Comparison of ENCODE assay signal across 15 cellular contexts in the genomic region with DNA sequence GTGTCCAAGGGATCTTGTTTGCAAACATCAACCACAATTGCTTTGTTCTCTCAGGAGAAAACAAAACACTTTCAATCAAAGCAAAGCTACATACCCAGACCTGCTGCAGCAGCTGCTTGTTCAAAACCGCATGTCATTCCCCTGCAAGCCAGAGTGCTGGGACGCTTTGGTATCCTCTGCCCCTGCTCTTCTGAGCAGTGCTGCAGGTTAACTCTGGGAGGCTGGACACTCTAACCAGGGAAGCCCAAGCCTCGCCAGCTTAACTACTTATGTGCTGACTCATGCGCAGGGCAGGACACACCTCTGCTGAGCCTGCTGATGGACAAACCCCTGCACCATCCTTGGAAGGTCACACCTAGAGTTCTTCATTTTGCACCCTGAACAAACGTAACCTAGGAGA. TPM values are rescaled to one million over a fixed set of nuclear protein-coding genes. Genes with fewer than 3 reads are reported as not detected.
A peak's percentile ranks its signal among the peaks of the same experiment; 100 is the strongest.
DNase-seq lines count a peak whose midpoint lies in the region; ATAC-seq and TF ChIP-seq lines count a peak whose summit lies in the region.
"Had no signal": no experiment of that assay in that cellular context is flagged by ENCODE, and none has a peak within 500 bp of the region (broad histone marks: within the 10 kb centered on the region; RNA-seq: fewer than 3 reads in every experiment).

No MANE protein-coding gene starts in this region.

- H4K91ac ChIP-seq in IMR-90 (ENCODE audit: insufficient read depth, low read depth, low read length) = no peak overlapping the region

- no peaks in the 10 kb centered on the region for H3K4me1 ChIP-seq in IMR-90 (ENCODE audit: control insufficient read depth, insufficient read depth, low read length)
- peaks cover 5% of the 10 kb centered on the region for H3K4me1 ChIP-seq in mammary epithelial cell (ENCODE audit: insufficient read depth, low read length)
- H3K4me1 ChIP-seq: ascending aorta had no signal

- no peak overlapping the region for H2BK20ac ChIP-seq in IMR-90 (ENCODE audit: low read depth, low read length)

- TF ChIP-seq CTCF in IMR-90 (conservative IDR thresholded peaks at IDR 0.05; ENCODE audit: low read depth, low read length) (no peak), mammary epithelial cell (conservative IDR thresholded peaks at IDR 0.05 in 1 of 2, IDR thresholded peaks at IDR 0.05 in 1 of 2; ENCODE audit: extremely low read depth in 1 of 2, insufficient read depth in 1 of 2, low read depth in 1 of 2, low read length in 2 of 2) (no peak)

- H3K27ac ChIP-seq in IMR-90 (ENCODE audit: insufficient read depth, low read length) (no peak overlapping the region), mammary epithelial cell (ENCODE audit: insufficient read depth, low read depth, low read length) (no peak overlapping the region)
- H3K27ac ChIP-seq: ascending aorta had no signal

- H3K4me3 ChIP-seq in IMR-90 (ENCODE audit: insufficient read depth, low read depth, low read length) = no peak overlapping the region
- H3K4me3 ChIP-seq in mammary epithelial cell (replicated peaks in 1 of 3; ENCODE audit: insufficient read depth in 1 of 3, low read depth in 2 of 3, low read length in 3 of 3) = no peak overlapping the region
- H3K4me3 ChIP-seq: ascending aorta had no signal

- WGBS in IMR-90 (ENCODE audit: extremely low coverage in 2 of 2, insufficient read length in 1 of 2), 2 experiments = 17% methylated on average over 1 of the region's 5 CpGs; no CpG with 5 or more reads in 1 of the 2 experiments
- WGBS in mammary epithelial cell (ENCODE audit: low coverage, missing lambda C conversion rate) = 50% methylated on average over 4 of the region's 5 CpGs

- H2AK5ac ChIP-seq in IMR-90 (ENCODE audit: low read depth, low read length) = no peak overlapping the region

- H4K5ac ChIP-seq in IMR-90 (ENCODE audit: low read depth, low read length) = no peak overlapping the region

- ATAC-seq in IMR-90 (ENCODE audit: low read depth) = 0 out of 2 replicates have a peak, but pooled peaks have one; percentile 35
- ATAC-seq: CD8-positive, alpha-beta T cell had no signal

- no peak for TF ChIP-seq POLR2A in IMR-90 (IDR thresholded peaks at IDR 0.05; ENCODE audit: low read depth, low read length)

- H2AK9ac ChIP-seq in IMR-90 (replicated peaks; ENCODE audit: low read depth, low read length, poor library complexity) = no peak overlapping the region

- no peak overlapping the region for H3K4ac ChIP-seq in IMR-90 (ENCODE audit: low read depth, low read length)

- no peak overlapping the region for H2BK5ac ChIP-seq in IMR-90 (ENCODE audit: low read depth, low read length, poor library complexity, severe bottlenecking)

- no peak overlapping the region for H2BK120ac ChIP-seq in IMR-90 (ENCODE audit: low read depth, low read length)

- CTCF ChIA-PET in IMR-90 (lab: Yijun Ruan, JAX) = no interaction called here
- CTCF ChIA-PET in mammary epithelial cell (lab: Charles Lee; ENCODE audit: low non-redundant PET) = no interaction called here

- no peaks in the 10 kb centered on the region for H3K9me1 ChIP-seq in IMR-90 (ENCODE audit: insufficient read depth, low read length)

- in situ Hi-C loops in IMR-90 (cut with MboI; ENCODE audit: low sequenced_read_pairs) (no loop called here), mammary epithelial cell (cut with MboI; ENCODE audit: low sequenced_read_pairs in 2 of 2) (no loop called here)

- POLR2A ChIA-PET in IMR-90 (lab: Charles Lee; ENCODE audit: unreplicated experiment) = no interaction called here

- H3K23ac ChIP-seq in IMR-90 (ENCODE audit: low read depth, low read length) = no peak overlapping the region

- no peak overlapping the region for H3K18ac ChIP-seq in IMR-90 (ENCODE audit: low read depth, low read length)

- no peak overlapping the region for H2AFZ ChIP-seq in IMR-90 (replicated peaks; ENCODE audit: low read length, poor library complexity)
- H2AFZ ChIP-seq in mammary epithelial cell (ENCODE audit: low read depth, low read length) = no peak overlapping the region

- H3K56ac ChIP-seq in IMR-90 (ENCODE audit: extremely low read depth, insufficient read depth, low read length) = no peak overlapping the region

- H3K79me2 ChIP-seq in mammary epithelial cell (ENCODE audit: insufficient read depth, low read length) = no peaks in the 10 kb centered on the region

- no peaks in the 10 kb centered on the region for H3K36me3 ChIP-seq in IMR-90 (ENCODE audit: control insufficient read depth, insufficient read depth, low read length)
- H3K36me3 ChIP-seq in mammary epithelial cell (ENCODE audit: insufficient read depth, low read length) = no peaks in the 10 kb centered on the region
- H3K36me3 ChIP-seq: ascending aorta had no signal

- H3K9ac ChIP-seq in IMR-90 (ENCODE audit: low read depth, low read length) = no peak overlapping the region
- H3K9ac ChIP-seq in mammary epithelial cell (ENCODE audit: insufficient read depth, low read length) = no peak overlapping the region

- no peaks in the 10 kb centered on the region for H4K20me1 ChIP-seq in IMR-90 (ENCODE audit: insufficient read depth, low read length)
- H4K20me1 ChIP-seq in mammary epithelial cell (ENCODE audit: insufficient read depth, low read length) = no peaks in the 10 kb centered on the region

- BruUV-seq in IMR-90 (replicated peaks; lab: Mats Ljungman, UMichigan) (no TSS peak), mammary epithelial cell (replicated peaks; lab: Mats Ljungman, UMichigan) (no TSS peak)

- intact Hi-C loops in IMR-90 (cut with micrococcal nuclease) (no loop called here), mammary epithelial cell (cut with micrococcal nuclease) (no loop called here)

- no peak overlapping the region for H4K8ac ChIP-seq in IMR-90 (ENCODE audit: low read depth in 2 of 2, low read length in 2 of 2)

- H3K14ac ChIP-seq in IMR-90 (replicated peaks; ENCODE audit: low read depth, low read length) = no peak overlapping the region

- H3K79me1 ChIP-seq in IMR-90 (ENCODE audit: low read depth in 1 of 2, low read length in 2 of 2) = no peaks in the 10 kb centered on the region

- TF ChIP-seq RAD21 in IMR-90 (IDR thresholded peaks at IDR 0.05; ENCODE audit: low read length) = no peak

- H3K4me2 ChIP-seq in IMR-90 (ENCODE audit: low read depth, low read length) = no peak overlapping the region
- no peak overlapping the region for H3K4me2 ChIP-seq in mammary epithelial cell (ENCODE audit: insufficient read depth, low read depth, low read length)

- H3K27me3 ChIP-seq in IMR-90 (ENCODE audit: control insufficient read depth, insufficient read depth, low read length) (peaks cover 34% of the 10 kb centered on the region), mammary epithelial cell (ENCODE audit: insufficient read depth, low read length) (no peaks in the 10 kb centered on the region)
- H3K27me3 ChIP-seq: ascending aorta had no signal

- H3K9me3 ChIP-seq in IMR-90 (ENCODE audit: control insufficient read depth, insufficient read depth, low read length) (no peaks in the 10 kb centered on the region), mammary epithelial cell (replicated peaks; ENCODE audit: insufficient read depth, low read length) (no peaks in the 10 kb centered on the region)
- H3K9me3 ChIP-seq: ascending aorta had no signal

- peak; percentile 67 for DNase-seq in DMS53 treated with DMSO at 0.1 percent for 48 hours (lab: John Stamatoyannopoulos, UW; ENCODE audit: unreplicated experiment)
- no peak for DNase-seq in IMR-90
- peak; percentile 34 for DNase-seq in mammary epithelial cell
- DNase-seq in kidney tubule cell (ENCODE audit: low spot score) = peak; percentile 53
- DNase-seq in NCI-H2227 treated with DMSO at 0.1 percent for 48 hours (lab: John Stamatoyannopoulos, UW) = no peak
- no peak for DNase-seq in T-helper 1 cell
- DNase-seq in HCEC 1CT = no peak
- DNase-seq in SIG-M5 (lab: John Stamatoyannopoulos, UW) = no peak
- DNase-seq: activated CD4-positive, alpha-beta T cell treated with anti-CD3 and anti-CD28 coated beads for 1 hour; activated gamma-delta T cell; CD8-positive, alpha-beta T cell; kidney glomerular epithelial cell; MV-4-11; NCI-H2029 treated with DMSO at 0.1 percent for 48 hours had no signal

- dilution Hi-C loops in IMR-90 (cut with HindIII; ENCODE audit: low sequenced_read_pairs, unreplicated experiment) = no loop called here
- dilution Hi-C loops in mammary epithelial cell (cut with HindIII; ENCODE audit: low sequenced_read_pairs) = no loop called here

- H2BK15ac ChIP-seq in IMR-90 (ENCODE audit: low read depth, low read length) = no peak overlapping the region

TF ChIP-seq in IMR-90, 13 proteins besides CTCF, POLR2A, EP300 and RAD21 (continues in another document):
- TF ChIP-seq FOS (IDR thresholded peaks at IDR 0.05; ENCODE audit: low read depth, low read length) (no peak), NFE2L2 (IDR thresholded peaks at IDR 0.05; ENCODE audit: low read depth, low read length) (no peak), USF2 (IDR thresholded peaks at IDR 0.05; ENCODE audit: low read depth, low read length) (no peak), RFX5 (IDR thresholded peaks at IDR 0.05; ENCODE audit: low read depth, low read length) (no peak), CHD1 (IDR thresholded peaks at IDR 0.05; ENCODE audit: low read depth, low read length) (no peak), RCOR1 (IDR thresholded peaks at IDR 0.05; ENCODE audit: insufficient replicate concordance, low read length) (no peak), MAFK (IDR thresholded peaks at IDR 0.05; ENCODE audit: low read depth, low read length) (no peak), MAZ (IDR thresholded peaks at IDR 0.05; ENCODE audit: borderline replicate concordance, low read depth, low read length) (no peak), BHLHE40 (IDR thresholded peaks at IDR 0.05; ENCODE audit: low read depth, low read length) (no peak), MXI1 (IDR thresholded peaks at IDR 0.05; ENCODE audit: borderline replicate concordance, low read depth, low read length) (no peak), CEBPB (IDR thresholded peaks at IDR 0.05; ENCODE audit: low read depth, low read length) (no peak), SMC3 (IDR thresholded peaks at IDR 0.05; ENCODE audit: low read depth, low read length) (no peak)

RNA-seq across cellular contexts. Expression of gene ASAH2, which starts 28.2 kb away (rescaled TPM):
- total RNA-seq in IMR-90 (2012; rRNA removed) (0.18 and 1.1 TPM in 2 replicates), mammary epithelial cell (1 to 10 TPM; 1.2 to 2.2 TPM)
- polyA plus RNA-seq in IMR-90 (2012; rRNA removed) (0.31 and 0.77 TPM in 2 replicates), mammary epithelial cell (0.45 TPM)
- under 0.01 TPM in 1 of 2 replicates, not detected in the other for polyA plus RNA-seq in IMR-90 (2012; cell fraction: cytosol; rRNA removed)
- 0.25 and 2.1 TPM in 2 replicates for polyA plus RNA-seq in IMR-90 (2012; cell fraction: nucleus; rRNA removed; ENCODE audit: low replicate concordance)
- not detected for polyA minus RNA-seq in mammary epithelial cell

Comparison
In these comparisons a context has a peak if more than half of its experiments do, and no peak if none do; other contexts are left out.
1. DNase-seq: peak in DMS53 treated with DMSO at 0.1 percent for 48 hours (single experiment), mammary epithelial cell (single experiment) and kidney tubule cell (single experiment); none in IMR-90 (single experiment), NCI-H2227 treated with DMSO at 0.1 percent for 48 hours (single experiment), T-helper 1 cell (0 of 5), HCEC 1CT (single experiment) and SIG-M5 (single experiment).